Comparison of ENCODE assay signal across 9 cellular contexts in the genomic region with DNA sequence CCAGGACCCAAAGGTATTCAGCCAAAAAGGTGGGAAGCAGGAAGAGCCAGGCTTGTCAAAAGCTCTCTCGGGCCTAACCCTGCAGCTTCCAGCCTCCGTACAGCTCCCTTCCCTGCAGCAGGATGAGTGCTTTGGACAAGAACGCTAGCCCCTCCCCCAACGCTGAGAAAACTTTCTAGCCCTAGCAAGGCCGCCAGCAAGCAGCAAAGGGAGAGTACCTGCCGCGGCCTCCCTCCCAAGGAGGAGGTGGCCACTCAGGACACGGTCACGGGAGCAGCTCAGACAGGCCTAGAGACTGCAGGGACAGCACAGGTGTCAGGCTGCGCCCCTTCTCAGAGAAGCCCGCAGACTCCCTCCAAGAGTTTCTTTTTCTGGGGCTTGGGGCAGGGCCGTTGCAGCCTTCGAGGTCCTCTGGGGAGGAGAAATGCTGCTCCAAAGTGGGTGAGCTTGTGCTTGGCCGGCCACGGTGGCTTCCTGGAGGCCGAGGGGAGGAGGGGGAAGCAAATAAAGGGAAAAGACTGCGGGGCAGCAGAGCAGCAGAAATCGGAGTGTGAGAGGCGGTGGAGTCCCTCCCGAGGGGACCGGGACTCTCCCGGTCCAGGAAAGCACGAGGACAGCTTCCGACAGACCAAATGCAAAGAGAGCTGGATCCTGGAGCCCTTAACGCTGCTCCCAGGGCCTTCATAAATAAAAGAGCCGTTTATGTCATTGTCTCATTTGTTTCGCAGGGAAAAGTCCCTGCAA. TPM values are rescaled to one million over a fixed set of nuclear protein-coding genes. Genes with fewer than 3 reads are reported as not detected.
DNase-seq lines count a peak whose midpoint lies in the region; ATAC-seq and TF ChIP-seq lines count a peak whose summit lies in the region.
"Had no signal": no experiment of that assay in that cellular context is flagged by ENCODE, and none has a peak within 500 bp of the region (broad histone marks: within the 10 kb centered on the region; RNA-seq: fewer than 3 reads in every experiment).

No MANE protein-coding gene starts in this region.

- no peaks in the 10 kb centered on the region for H3K9me3 Mint-ChIP-seq in chondrocyte (ENCODE audit: low read depth)

- H3K27ac ChIP-seq in left lung (peak overlapping the region; percentile 3 to 16), substantia nigra (ENCODE audit: low read depth, low read length, poor library complexity, severe bottlenecking) (peak overlapping the region; percentile 40)

- DNase-seq in NT2/D1 (ENCODE audit: low read depth, low spot score) (no peak), chondrocyte (ENCODE audit: low spot score) (no peak), left lung (no peak), substantia nigra (lab: John Stamatoyannopoulos, UW) (peak in 4 of 49 donors; percentile 8 to 59 (median 36)), HuH-7 (ENCODE audit: low spot score) (no peak), NCI-H1417 treated with DMSO at 0.1 percent for 48 hours (lab: John Stamatoyannopoulos, UW) (no peak), NCI-H524 treated with DMSO at 0.1 percent for 48 hours (lab: John Stamatoyannopoulos, UW) (no peak)
- DNase-seq: activated CD4-positive, CD25-positive, alpha-beta regulatory T cell; MG63 had no signal

- no peaks in the 10 kb centered on the region for H3K27me3 Mint-ChIP-seq in chondrocyte (ENCODE audit: low read depth)

- H3K9ac ChIP-seq in NT2/D1 (ENCODE audit: insufficient read length, low read depth), result peak overlapping the region; percentile 64

- H3K4me3 Mint-ChIP-seq in chondrocyte (ENCODE audit: unreplicated experiment), result no peak overlapping the region

- no peaks in the 10 kb centered on the region for H3K27me3 ChIP-seq in NT2/D1 (ENCODE audit: insufficient read depth, insufficient read length)
- H3K27me3 ChIP-seq in left lung, result peaks cover 0 to 2% of the 10 kb centered on the region in 2 donors
- H3K27me3 ChIP-seq: MG63 had no signal

- H3K4me1 ChIP-seq in NT2/D1 (ENCODE audit: insufficient read depth, insufficient read length) (peaks cover 9% of the 10 kb centered on the region), left lung (peaks cover 3 to 14% of the 10 kb centered on the region in 2 donors)

- intact Hi-C loops in left lung (cut with DNase I), result no loop called here

- peaks cover 28% of the 10 kb centered on the region for H3K4me1 Mint-ChIP-seq in chondrocyte (ENCODE audit: low read depth)

- H3K36me3 ChIP-seq in NT2/D1 (ENCODE audit: insufficient read depth, insufficient read length, low read length) (peaks cover 53% of the 10 kb centered on the region), left lung (peaks cover 9 to 78% of the 10 kb centered on the region in 2 donors)

- no peak for ATAC-seq in left lung

- H3K9me3 ChIP-seq in NT2/D1 (ENCODE audit: insufficient read depth, low read length) (no peaks in the 10 kb centered on the region), left lung (no peaks in the 10 kb centered on the region)
- H3K9me3 ChIP-seq: MG63 had no signal

- H3K4me3 ChIP-seq in NT2/D1 (ENCODE audit: insufficient read length, low read depth) (peak overlapping the region; percentile 18), left lung (no peak overlapping the region)
- H3K4me3 ChIP-seq: MG63 had no signal

- H3K27ac Mint-ChIP-seq in chondrocyte (ENCODE audit: unreplicated experiment), result peak overlapping the region; percentile 83

- peaks cover 20% of the 10 kb centered on the region for H3K36me3 Mint-ChIP-seq in chondrocyte (ENCODE audit: low read depth)

- TF ChIP-seq CTCF in chondrocyte (IDR thresholded peaks at IDR 0.05), result no peak
- no peak for TF ChIP-seq CTCF in left lung (IDR thresholded peaks at IDR 0.05)

RNA-seq across cellular contexts. Expression of a gene that starts 4.0 kb away (rescaled TPM):
- total RNA-seq in chondrocyte, result 72.0 to 85.2 TPM (median 72.1 TPM) in 3 replicates
- 10 to 100 TPM; 30.8 to 32.4 TPM for total RNA-seq in left lung
